1 cellular context compared by ENCODE assay signal in genomic region chr3:66492672-66493071, GRCh38.
TF ChIP-seq lines count a peak whose summit lies in the region.

No MANE protein-coding gene starts in this region.

TF ChIP-seq in WTC11, 78 proteins besides CTCF, POLR2A, EP300 and RAD21 (continued from another document):
- TF ChIP-seq ZSCAN18 (CRISPR knock-in tag; IDR thresholded peaks at IDR 0.05) (no peak), NFE2L1 (CRISPR knock-in tag; IDR thresholded peaks at IDR 0.05) (no peak)
TF ChIP-seq in WTC11: peak in this region for 0.
